Comparison of ENCODE assay signal across 8 cellular contexts in the genomic region with DNA sequence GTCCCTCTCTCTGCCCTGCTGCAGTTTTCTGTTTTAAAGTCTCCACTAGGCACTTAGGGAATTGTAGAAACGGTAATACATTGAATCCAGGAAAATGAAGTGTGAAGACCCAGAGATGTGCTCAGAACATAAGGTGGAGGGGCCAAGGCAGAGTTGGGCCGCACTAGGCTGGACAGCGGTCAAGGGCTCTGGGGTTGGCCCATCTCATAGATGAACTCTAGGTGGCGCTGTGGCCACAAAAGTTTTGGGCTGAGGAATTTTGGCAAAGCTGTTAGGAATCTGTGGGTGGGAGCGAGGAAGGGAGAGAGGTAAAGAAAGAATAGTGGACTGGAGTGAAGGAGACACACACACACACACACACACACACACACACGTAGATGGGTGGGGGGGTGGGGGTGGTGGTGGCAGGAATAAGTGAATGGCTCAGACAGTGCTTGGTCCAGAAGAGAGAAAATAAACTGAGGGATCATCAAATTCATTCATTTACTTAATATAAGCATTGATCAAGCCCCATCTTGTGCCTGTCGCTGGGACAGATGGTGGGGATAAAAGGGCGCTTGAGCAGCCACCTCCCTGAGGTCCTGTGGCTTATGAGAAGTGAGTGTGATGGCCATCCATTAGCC.
A peak's percentile ranks its signal among the peaks of the same experiment; 100 is the strongest.
DNase-seq lines count a peak whose midpoint lies in the region; ATAC-seq and TF ChIP-seq lines count a peak whose summit lies in the region.

No MANE protein-coding gene starts in this region.

- TF ChIP-seq CTCF in 22Rv1 (IDR thresholded peaks at IDR 0.05) (peak; percentile 82), fibroblast of pulmonary artery (IDR thresholded peaks at IDR 0.05; ENCODE audit: low read length, missing control alignments) (peak; percentile 74), parathyroid adenoma (IDR thresholded peaks at IDR 0.05) (peak; percentile 18)

- DNase-seq in GM23248 (peak; percentile 72), RKO (ENCODE audit: low spot score) (peak; percentile 12), fibroblast of pulmonary artery (ENCODE audit: low read depth) (peak; percentile 70)

- H3K9ac ChIP-seq in GM23248 (no peak overlapping the region), parathyroid adenoma (no peak overlapping the region)

- H3K27me3 ChIP-seq in GM23248 (replicated peaks; ENCODE audit: insufficient read depth) = peaks cover 43% of the 10 kb centered on the region
- H3K27me3 ChIP-seq in parathyroid adenoma (ENCODE audit: control insufficient read depth, insufficient read depth, low read length) = no peaks in the 10 kb centered on the region

- no peaks in the 10 kb centered on the region for H3K9me3 ChIP-seq in GM23248 (ENCODE audit: low read depth)
- H3K9me3 ChIP-seq in parathyroid adenoma (ENCODE audit: control insufficient read depth, low read length) = no peaks in the 10 kb centered on the region

- H3K4me2 ChIP-seq in GM23248 (ENCODE audit: unreplicated experiment) (no peak overlapping the region), parathyroid adenoma (ENCODE audit: low read length) (no peak overlapping the region)

- H3K36me3 ChIP-seq in GM23248 (ENCODE audit: low read depth) = no peaks in the 10 kb centered on the region
- H3K36me3 ChIP-seq in parathyroid adenoma (ENCODE audit: control insufficient read depth, insufficient read depth, low read length) = no peaks in the 10 kb centered on the region

- no peaks in the 10 kb centered on the region for H4K20me1 ChIP-seq in GM23248 (ENCODE audit: insufficient read depth)

- in situ Hi-C loops in GM23248 (cut with MboI) = no loop called here

- H2AFZ ChIP-seq in GM23248 = no peak overlapping the region
- no peak overlapping the region for H2AFZ ChIP-seq in parathyroid adenoma

- 11 to 15% methylated on average over 7 to 8 of the region's 8 CpGs for WGBS in GM23248 (ENCODE audit: low coverage in 1 of 2, low lambda C conversion rate in 2 of 2, missing lambda C conversion rate in 2 of 2), 2 experiments

- ATAC-seq in GM19395 (IDR thresholded peaks at IDR 0.05; ENCODE audit: unreplicated experiment) (no peak), GM18861 (IDR thresholded peaks at IDR 0.05; ENCODE audit: unreplicated experiment) (no peak), GM18519 (IDR thresholded peaks at IDR 0.05; ENCODE audit: low FRiP score, unreplicated experiment) (no peak)

- no peaks in the 10 kb centered on the region for H3F3A ChIP-seq in GM23248 (ENCODE audit: insufficient read depth)

- H3K4me1 ChIP-seq in GM23248 (ENCODE audit: insufficient read depth) (no peaks in the 10 kb centered on the region), parathyroid adenoma (no peaks in the 10 kb centered on the region)

- H3K4me3 ChIP-seq in GM23248 = no peak overlapping the region
- no peak overlapping the region for H3K4me3 ChIP-seq in fibroblast of pulmonary artery (replicated peaks; ENCODE audit: low read depth, low read length)
- H3K4me3 ChIP-seq in parathyroid adenoma (ENCODE audit: low read depth, low read length) = no peak overlapping the region

- H3K79me2 ChIP-seq in GM23248 (ENCODE audit: insufficient read depth) (no peaks in the 10 kb centered on the region), parathyroid adenoma (no peaks in the 10 kb centered on the region)

- no peaks in the 10 kb centered on the region for H3K9me2 ChIP-seq in GM23248 (ENCODE audit: insufficient read depth)

- no peak overlapping the region for H3K27ac ChIP-seq in 22Rv1
- no peak overlapping the region for H3K27ac ChIP-seq in GM23248
- H3K27ac ChIP-seq in parathyroid adenoma = no peak overlapping the region

Comparison
In these comparisons a context has a peak if more than half of its experiments do, and no peak if none do; other contexts are left out.
1. CTCF ChIP-seq: peak in every context shown above with its lines; median percentile 82 in 22Rv1; 74 in fibroblast of pulmonary artery; 18 in parathyroid adenoma.
2. DNase-seq: peak in every context shown above with its lines; median percentile 72 in GM23248; 70 in fibroblast of pulmonary artery; 12 in RKO.